Comparison of ENCODE assay signal across 9 cellular contexts in genomic region chr5:39209924-39210323, GRCh38. TPM values are rescaled to one million over a fixed set of nuclear protein-coding genes. Genes with fewer than 3 reads are reported as not detected.
A peak's percentile ranks its signal among the peaks of the same experiment; 100 is the strongest.
DNase-seq lines count a peak whose midpoint lies in the region; ATAC-seq lines count a peak whose summit lies in the region.
"Had no signal": no experiment of that assay in that cellular context is flagged by ENCODE, and none has a peak within 500 bp of the region (broad histone marks: within the 10 kb centered on the region; RNA-seq: fewer than 3 reads in every experiment).

No MANE protein-coding gene starts in this region.

- peak overlapping the region; percentile 84 to 93 for H3K27ac Mint-ChIP-seq in activated naive CD4-positive, alpha-beta T cell treated with anti-CD3 and anti-CD28 coated beads, Interleukin-2, amount 50 U/mL, for 72 hours

- H3K36me3 Mint-ChIP-seq in activated naive CD4-positive, alpha-beta T cell treated with anti-CD3 and anti-CD28 coated beads, Interleukin-2, amount 50 U/mL, for 72 hours, result peaks cover 0 to 6% of the 10 kb centered on the region in 2 donors

- no peaks in the 10 kb centered on the region for H3K9me3 Mint-ChIP-seq in activated naive CD4-positive, alpha-beta T cell treated with anti-CD3 and anti-CD28 coated beads, Interleukin-2, amount 50 U/mL, for 72 hours

- DNase-seq in T-helper 22 cell (ENCODE audit: low read depth) (peak; percentile 80), kidney glomerular epithelial cell (lab: John Stamatoyannopoulos, UW) (no peak), superior temporal gyrus (ENCODE audit: extremely low spot score) (no peak), SHP77 (lab: John Stamatoyannopoulos, UW) (no peak)
- peak; percentile 67 to 85 for DNase-seq in activated naive CD4-positive, alpha-beta T cell treated with anti-CD3 and anti-CD28 coated beads, Interleukin-2, amount 50 U/mL, for 72 hours (ENCODE audit: low spot score in 2 of 2)
- DNase-seq in stimulated activated CD8-positive, alpha-beta memory T cell treated with anti-CD3 and anti-CD28 coated beads, Interleukin-12 subunit alpha, Interleukin-12 subunit beta, amount 100 ng/mL, for 4 hours (ENCODE audit: low read depth), result peak; percentile 54
- DNase-seq: IMR-90 had no signal

- ATAC-seq in GM21786 (IDR thresholded peaks at IDR 0.05; ENCODE audit: unreplicated experiment) (peak; percentile 51), HG03108 (IDR thresholded peaks at IDR 0.05; ENCODE audit: unreplicated experiment) (no peak)
- ATAC-seq in activated naive CD4-positive, alpha-beta T cell treated with anti-CD3 and anti-CD28 coated beads, Interleukin-2, amount 50 U/mL, for 72 hours, result peak; percentile 68 to 83

RNA-seq across cellular contexts. Expression of gene FYB1, which starts 9.4 kb away (rescaled TPM):
- 100 to 1,000 TPM; 161 to 168 TPM for total RNA-seq in activated naive CD4-positive, alpha-beta T cell treated with anti-CD3 and anti-CD28 coated beads, Interleukin-2, amount 50 U/mL, for 72 hours
- total RNA-seq: IMR-90 had no signal

Comparison
In these comparisons a context has a peak if more than half of its experiments do, and no peak if none do; other contexts are left out.
1. DNase-seq: peak in T-helper 22 cell (single experiment), activated naive CD4-positive, alpha-beta T cell treated with anti-CD3 and anti-CD28 coated beads, Interleukin-2, amount 50 U/mL, for 72 hours (2 of 2) and stimulated activated CD8-positive, alpha-beta memory T cell treated with anti-CD3 and anti-CD28 coated beads, Interleukin-12 subunit alpha, Interleukin-12 subunit beta, amount 100 ng/mL, for 4 hours (single experiment); none in kidney glomerular epithelial cell (single experiment), superior temporal gyrus (single experiment) and SHP77 (0 of 2).